1 cellular context compared by ENCODE assay signal in the genomic region with DNA sequence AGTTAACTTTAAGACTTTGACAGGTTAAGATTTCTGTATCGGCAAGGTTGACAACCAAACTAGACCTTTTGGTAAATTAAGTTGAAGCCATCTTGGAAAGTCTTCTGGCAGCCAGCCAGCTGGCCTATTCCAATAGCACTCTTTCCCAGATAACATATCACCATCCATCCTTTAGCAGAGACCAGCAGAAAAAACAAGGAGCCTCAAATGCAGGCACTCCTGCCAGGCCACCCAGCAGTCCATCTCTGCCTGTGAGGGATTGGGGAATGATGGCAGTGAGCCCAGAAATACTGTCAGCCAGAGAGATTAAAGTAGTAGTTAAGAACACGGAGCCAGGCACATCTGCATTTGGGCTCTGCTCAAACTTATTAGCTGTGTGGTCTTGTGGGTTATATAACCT.
TF ChIP-seq lines count a peak whose summit lies in the region.

No MANE protein-coding gene starts in this region.

TF ChIP-seq in SK-N-SH treated with all-trans-retinoic acid at 6 μM for 48 hours, 23 proteins besides CTCF, POLR2A, EP300 and RAD21 (continued from another document):
- TF ChIP-seq, protein P1, sequence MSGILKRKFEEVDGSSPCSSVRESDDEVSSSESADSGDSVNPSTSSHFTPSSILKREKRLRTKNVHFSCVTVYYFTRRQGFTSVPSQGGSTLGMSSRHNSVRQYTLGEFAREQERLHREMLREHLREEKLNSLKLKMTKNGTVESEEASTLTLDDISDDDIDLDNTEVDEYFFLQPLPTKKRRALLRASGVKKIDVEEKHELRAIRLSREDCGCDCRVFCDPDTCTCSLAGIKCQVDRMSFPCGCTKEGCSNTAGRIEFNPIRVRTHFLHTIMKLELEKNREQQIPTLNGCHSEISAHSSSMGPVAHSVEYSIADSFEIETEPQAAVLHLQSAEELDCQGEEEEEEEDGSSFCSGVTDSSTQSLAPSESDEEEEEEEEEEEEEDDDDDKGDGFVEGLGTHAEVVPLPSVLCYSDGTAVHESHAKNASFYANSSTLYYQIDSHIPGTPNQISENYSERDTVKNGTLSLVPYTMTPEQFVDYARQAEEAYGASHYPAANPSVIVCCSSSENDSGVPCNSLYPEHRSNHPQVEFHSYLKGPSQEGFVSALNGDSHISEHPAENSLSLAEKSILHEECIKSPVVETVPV (CRISPR knock-in tag; IDR thresholded peaks at IDR 0.05) = no peak
- no peak for TF ChIP-seq CSDC2 (CRISPR knock-in tag; IDR thresholded peaks at IDR 0.05)
- TF ChIP-seq TOX (CRISPR knock-in tag; IDR thresholded peaks at IDR 0.05; ENCODE audit: borderline replicate concordance) = no peak
- peak; percentile 60 for TF ChIP-seq ISL1 (CRISPR knock-in tag; IDR thresholded peaks at IDR 0.05)
- no peak for TF ChIP-seq PPARA (CRISPR knock-in tag; IDR thresholded peaks at IDR 0.05; ENCODE audit: borderline replicate concordance)
